In the genomic region with DNA sequence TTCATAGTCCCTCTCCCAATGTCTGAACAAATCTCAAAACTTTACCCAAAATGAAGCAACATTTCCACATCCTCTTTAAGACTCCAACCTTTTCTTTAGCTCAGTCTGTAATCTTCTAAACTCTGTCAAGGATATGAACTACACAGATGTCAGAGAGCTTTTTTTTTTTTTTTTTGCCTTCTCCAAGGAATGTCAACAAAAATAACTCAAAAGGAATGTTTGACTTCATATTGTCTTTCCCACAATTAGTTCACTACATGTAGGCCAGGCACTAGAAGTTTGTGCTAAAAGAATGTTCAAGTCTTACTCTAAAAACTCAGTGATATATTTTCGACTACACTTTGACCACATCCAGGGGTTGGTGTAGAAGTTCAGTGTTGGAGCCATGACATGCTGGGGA, we compare ENCODE assay signal across 19 cellular contexts. TPM values are rescaled to one million over a fixed set of nuclear protein-coding genes. Genes with fewer than 3 reads are reported as not detected.
DNase-seq lines count a peak whose midpoint lies in the region; ATAC-seq, FAIRE-seq and TF ChIP-seq lines count a peak whose summit lies in the region.
"Had no signal": no experiment of that assay in that cellular context is flagged by ENCODE, and none has a peak within 500 bp of the region (broad histone marks: within the 10 kb centered on the region; RNA-seq: fewer than 3 reads in every experiment).

No MANE protein-coding gene starts in this region.

- H3K27ac ChIP-seq in kidney (ENCODE audit: low read depth in 2 of 2, low read length in 2 of 2) (peak overlapping the region; percentile 3 to 36), skeletal muscle tissue (ENCODE audit: low read depth, low read length) (peak overlapping the region; percentile 29), right lobe of liver (no peak overlapping the region)

- no peak for FAIRE-seq in kidney (lab: Jason Lieb, UNC)
- FAIRE-seq: colon, GM18507, small intestine had no signal

- DNase-seq in HCEC 1CT (peak; percentile 3), choroid plexus epithelial cell (ENCODE audit: low read depth) (peak; percentile 79), kidney (no peak), islet precursor cell (no peak), right lobe of liver (no peak)
- no peak for DNase-seq in stimulated activated naive CD4-positive, alpha-beta T cell treated with Interleukin-2 at 50 U/mL for 16 hours (lab: John Stamatoyannopoulos, UW)
- DNase-seq: GF-D8, glutamatergic neuron, Karpas-422, left colon, NCI-H187 treated with DMSO at 0.1 percent for 48 hours, stomach had no signal

- H3K27me3 ChIP-seq in skeletal muscle tissue (ENCODE audit: control insufficient read depth in 3 of 3, insufficient read depth in 3 of 3, low read length in 3 of 3) (no peaks in the 10 kb centered on the region), right lobe of liver (no peaks in the 10 kb centered on the region)
- H3K27me3 ChIP-seq: stomach had no signal

- TF ChIP-seq CTCF in choroid plexus epithelial cell (conservative IDR thresholded peaks at IDR 0.05; ENCODE audit: low read depth, low read length) (no peak), kidney (IDR thresholded peaks at IDR 0.05; ENCODE audit: borderline replicate concordance, extremely low read depth, insufficient read depth) (no peak), right lobe of liver (IDR thresholded peaks at IDR 0.05) (no peak)

- peaks cover 7 to 10% of the 10 kb centered on the region in 2 donors for H3K4me1 ChIP-seq in kidney (ENCODE audit: control insufficient read depth in 1 of 2, insufficient read depth in 1 of 2, low read depth in 1 of 2, low read length in 2 of 2)
- H3K4me1 ChIP-seq in skeletal muscle tissue (ENCODE audit: control insufficient read depth in 3 of 3, insufficient read depth in 3 of 3, low read length in 3 of 3): peaks cover 0 to 4% (median 0%) of the 10 kb centered on the region in 3 donors
- no peaks in the 10 kb centered on the region for H3K4me1 ChIP-seq in right lobe of liver

- ATAC-seq in HG02885 (IDR thresholded peaks at IDR 0.05; ENCODE audit: poor library complexity, unreplicated experiment) (no peak), right lobe of liver (no peak)
- ATAC-seq: activated naive CD4-positive, alpha-beta T cell treated with anti-CD3 and anti-CD28 coated beads, Interleukin-2, amount 50 U/mL, for 72 hours; Panc1 had no signal

- H3K36me3 ChIP-seq in kidney (ENCODE audit: control insufficient read depth in 1 of 2, insufficient read depth in 2 of 2, low read length in 2 of 2) (peaks cover 5 to 33% of the 10 kb centered on the region in 2 donors), skeletal muscle tissue (ENCODE audit: control insufficient read depth in 3 of 3, insufficient read depth in 3 of 3, low read length in 3 of 3) (peaks cover 11 to 33% (median 24%) of the 10 kb centered on the region in 3 donors), right lobe of liver (no peaks in the 10 kb centered on the region)

- WGBS in right lobe of liver (ENCODE audit: insufficient coverage, low coverage, low lambda C conversion rate, missing lambda C conversion rate): 62% methylated on average over 1 of the region's 1 CpG

- intact Hi-C loops in kidney (cut with DNase I): no loop called here
- intact Hi-C loops in right lobe of liver (cut with DNase I): no loop called here

- no peak for TF ChIP-seq POLR2A in right lobe of liver (IDR thresholded peaks at IDR 0.05)

- H3K4me3 ChIP-seq in choroid plexus epithelial cell (ENCODE audit: low read depth, low read length) (no peak overlapping the region), kidney (ENCODE audit: low read length in 2 of 2) (no peak overlapping the region), skeletal muscle tissue (ENCODE audit: low read length in 3 of 3) (no peak overlapping the region), right lobe of liver (no peak overlapping the region)
- H3K4me3 ChIP-seq: stomach had no signal

- H3K9me3 ChIP-seq in kidney (ENCODE audit: control insufficient read depth in 1 of 2, low read length in 2 of 2) (no peaks in the 10 kb centered on the region), skeletal muscle tissue (ENCODE audit: control insufficient read depth in 3 of 3, low read length in 3 of 3) (no peaks in the 10 kb centered on the region), right lobe of liver (no peaks in the 10 kb centered on the region)
- H3K9me3 ChIP-seq: stomach had no signal

- no peak overlapping the region for H3K9ac ChIP-seq in kidney (ENCODE audit: low read length in 2 of 2)
- H3K9ac ChIP-seq in skeletal muscle tissue (ENCODE audit: low read depth in 1 of 3, low read length in 3 of 3): no peak overlapping the region

RNA-seq across cellular contexts. Expression of a gene that starts 37.1 kb away (rescaled TPM):
- total RNA-seq in kidney (117 TPM), skeletal muscle tissue (106 TPM), right lobe of liver (1 to 10 TPM; 1.1 to 9.9 (median 3.5) TPM)
- 25.0 TPM for polyA plus RNA-seq in kidney (ENCODE audit: insufficient read depth, low read depth, low replicate concordance)
- total RNA-seq: activated naive CD4-positive, alpha-beta T cell treated with anti-CD3 and anti-CD28 coated beads, Interleukin-2, amount 50 U/mL, for 72 hours had no signal

Comparison
In these comparisons a context has a peak if more than half of its experiments do, and no peak if none do; other contexts are left out.
1. DNase-seq: peak in HCEC 1CT (single experiment) and choroid plexus epithelial cell (single experiment); none in kidney (single experiment), islet precursor cell (single experiment), stimulated activated naive CD4-positive, alpha-beta T cell treated with Interleukin-2 at 50 U/mL for 16 hours (single experiment) and right lobe of liver (0 of 3).
2. H3K27ac ChIP-seq: peak in kidney (2 of 2) and skeletal muscle tissue (single experiment); none in right lobe of liver (0 of 3).